25 cellular contexts compared by ENCODE assay signal in the genomic region with DNA sequence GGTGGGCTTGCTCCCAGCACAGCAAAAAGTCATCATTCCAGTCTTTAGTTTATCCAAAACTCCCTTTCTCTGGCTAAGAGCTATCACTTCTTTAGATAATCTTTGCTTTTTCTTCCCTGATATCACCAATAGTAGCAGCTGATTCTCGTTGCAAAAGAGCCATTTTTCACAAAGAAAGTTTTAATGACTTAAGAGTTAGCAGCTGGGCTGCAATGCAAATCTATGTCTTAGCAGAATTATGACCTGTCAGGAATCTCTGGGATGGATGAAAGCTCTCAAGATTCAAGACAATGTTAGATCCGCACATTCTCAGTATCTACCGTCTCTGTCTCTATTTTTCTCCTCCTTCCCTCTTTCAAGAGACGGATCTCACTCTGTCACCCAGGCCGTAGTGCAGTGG. TPM values are rescaled to one million over a fixed set of nuclear protein-coding genes. Genes with fewer than 3 reads are reported as not detected.
DNase-seq lines count a peak whose midpoint lies in the region; ATAC-seq and TF ChIP-seq lines count a peak whose summit lies in the region.
"Had no signal": no experiment of that assay in that cellular context is flagged by ENCODE, and none has a peak within 500 bp of the region (broad histone marks: within the 10 kb centered on the region; RNA-seq: fewer than 3 reads in every experiment).

No MANE protein-coding gene starts in this region.

- H3K4ac ChIP-seq in mesendoderm (ENCODE audit: low read depth, low read length), result no peak overlapping the region

- H3K27ac Mint-ChIP-seq in chondrocyte (ENCODE audit: unreplicated experiment), result peak overlapping the region; percentile 97
- H3K27ac Mint-ChIP-seq: activated naive CD4-positive, alpha-beta T cell treated with anti-CD3 and anti-CD28 coated beads, Interleukin-2, amount 10 ng/mL, durations not matched to agents 7 days and 5 days; activated T-helper 1 cell treated with anti-CD3 and anti-CD28 coated beads, Interleukin-12 subunit alpha, Interleukin-12 subunit beta, Interleukin-2, Interleukin-4 antibody, amounts not matched to agents 30 ng/mL and 10 ng/mL and 1 ng/mL, durations not matched to agents 14 hours and 24 hours and 36 hours; CD4-positive, CD25-positive, alpha-beta regulatory T cell; natural killer cell had no signal

- no peak overlapping the region for H4K5ac ChIP-seq in mesendoderm (ENCODE audit: low read length)

- H3K9me3 Mint-ChIP-seq in chondrocyte (ENCODE audit: low read depth), result no peaks in the 10 kb centered on the region
- H3K9me3 Mint-ChIP-seq: activated naive CD4-positive, alpha-beta T cell treated with anti-CD3 and anti-CD28 coated beads, Interleukin-2, amount 10 ng/mL, durations not matched to agents 7 days and 5 days; activated T-helper 1 cell treated with anti-CD3 and anti-CD28 coated beads, Interleukin-12 subunit alpha, Interleukin-12 subunit beta, Interleukin-2, Interleukin-4 antibody, amounts not matched to agents 30 ng/mL and 10 ng/mL and 1 ng/mL, durations not matched to agents 14 hours and 24 hours and 36 hours; natural killer cell had no signal

- peak overlapping the region; percentile 74 for H3K27ac ChIP-seq in Panc1 (ENCODE audit: low read length)
- H3K27ac ChIP-seq in mesendoderm (ENCODE audit: low read depth, low read length), result no peak overlapping the region
- H3K27ac ChIP-seq in upper lobe of left lung, result peak overlapping the region in 3 of 4 donors; percentile 44 to 58 (median 49)
- H3K27ac ChIP-seq in A673 (ENCODE audit: low read depth, low read length, poor library complexity, severe bottlenecking), result no peak overlapping the region
- no peak overlapping the region for H3K27ac ChIP-seq in gastroesophageal sphincter
- H3K27ac ChIP-seq: colonic mucosa, gastrocnemius medialis, pancreas, Peyer's patch, spleen had no signal

- intact Hi-C loops in Panc1 (cut with micrococcal nuclease; ENCODE audit: unreplicated experiment) (no loop called here), A673 (cut with micrococcal nuclease; ENCODE audit: unreplicated experiment) (no loop called here)

- ATAC-seq in Panc1, result no peak
- ATAC-seq in upper lobe of left lung (ENCODE audit: low FRiP score in 2 of 2), result no peak
- no peak for ATAC-seq in gastroesophageal sphincter
- ATAC-seq: gastrocnemius medialis, left ventricle myocardium superior, natural killer cell had no signal

- peaks cover 78% of the 10 kb centered on the region for H3K79me2 ChIP-seq in mesendoderm (ENCODE audit: control insufficient read depth, insufficient read depth, low read length)

- H3K36me3 Mint-ChIP-seq in chondrocyte (ENCODE audit: low read depth), result peaks cover 7% of the 10 kb centered on the region
- H3K36me3 Mint-ChIP-seq: activated naive CD4-positive, alpha-beta T cell treated with anti-CD3 and anti-CD28 coated beads, Interleukin-2, amount 10 ng/mL, durations not matched to agents 7 days and 5 days; CD4-positive, CD25-positive, alpha-beta regulatory T cell; natural killer cell had no signal

- H3K4me1 ChIP-seq in Panc1 (ENCODE audit: control insufficient read depth, insufficient read depth, low read length) (peaks cover 69% of the 10 kb centered on the region), mesendoderm (ENCODE audit: control insufficient read depth, low read depth, low read length) (peaks cover 31% of the 10 kb centered on the region), upper lobe of left lung (peaks cover 20 to 35% (median 27%) of the 10 kb centered on the region in 4 donors), A673 (ENCODE audit: insufficient read depth, low read length, poor library complexity, severe bottlenecking) (no peaks in the 10 kb centered on the region), gastroesophageal sphincter (peaks cover 0 to 48% (median 10%) of the 10 kb centered on the region in 3 donors)
- H3K4me1 ChIP-seq: colonic mucosa, Peyer's patch, spleen had no signal

- no peak overlapping the region for H2BK120ac ChIP-seq in mesendoderm (ENCODE audit: low read depth, low read length)

- no peak for TF ChIP-seq POLR2A in upper lobe of left lung (IDR thresholded peaks at IDR 0.05)
- TF ChIP-seq POLR2A in gastroesophageal sphincter (IDR thresholded peaks at IDR 0.05), result no peak

- POLR2A ChIA-PET in Panc1 (lab: Charles Lee) (no interaction called here), A673 (lab: Charles Lee; ENCODE audit: low non-redundant PET) (no interaction called here)

- no peaks in the 10 kb centered on the region for H3K27me3 ChIP-seq in Panc1 (ENCODE audit: control insufficient read depth, insufficient read depth, low read length)
- H3K27me3 ChIP-seq in mesendoderm (ENCODE audit: insufficient read depth, low read length, poor library complexity), result no peaks in the 10 kb centered on the region
- H3K27me3 ChIP-seq in upper lobe of left lung, result no peaks in the 10 kb centered on the region
- no peaks in the 10 kb centered on the region for H3K27me3 ChIP-seq in A673 (replicated peaks; ENCODE audit: insufficient read depth, low read depth, low read length, poor library complexity)
- no peaks in the 10 kb centered on the region for H3K27me3 ChIP-seq in gastroesophageal sphincter
- H3K27me3 ChIP-seq: colonic mucosa, gastrocnemius medialis, pancreas, Peyer's patch had no signal

- in situ Hi-C loops in Panc1 (cut with HindIII; ENCODE audit: low pct_unique_long_range_greater_than_20kb, low sequenced_read_pairs), result no loop called here

- WGBS in mesendoderm (ENCODE audit: extremely low coverage, insufficient coverage, low lambda C conversion rate), result no CpG with 5 or more reads among the region's 5 CpGs
- 88 to 91% methylated on average over 5 of the region's 5 CpGs for WGBS in upper lobe of left lung, 2 donors
- 69 to 76% methylated on average over 4 to 5 of the region's 5 CpGs for WGBS in gastroesophageal sphincter (ENCODE audit: low coverage in 1 of 2), 2 donors

- H4K8ac ChIP-seq in mesendoderm (ENCODE audit: low read depth, low read length), result no peak overlapping the region

- TF ChIP-seq CTCF in Panc1 (IDR thresholded peaks at IDR 0.05) (no peak), chondrocyte (IDR thresholded peaks at IDR 0.05) (no peak), upper lobe of left lung (IDR thresholded peaks at IDR 0.05) (no peak), A673 (conservative IDR thresholded peaks at IDR 0.05; ENCODE audit: low read depth, low read length) (no peak), gastroesophageal sphincter (IDR thresholded peaks at IDR 0.05) (no peak)

- H2BK5ac ChIP-seq in mesendoderm (ENCODE audit: low read length), result no peak overlapping the region

- BruUV-seq in Panc1 (replicated peaks; lab: Mats Ljungman, UMichigan) (no TSS peak), A673 (replicated peaks; lab: Mats Ljungman, UMichigan) (no TSS peak)

- no peak overlapping the region for H3K23ac ChIP-seq in mesendoderm (ENCODE audit: low read length)

- peak overlapping the region; percentile 37 for H3K9ac ChIP-seq in mesendoderm (ENCODE audit: low read length)

- no peak overlapping the region for H2AK5ac ChIP-seq in mesendoderm (ENCODE audit: low read length)

- H3K79me1 ChIP-seq in mesendoderm (ENCODE audit: low read length), result peaks cover 21% of the 10 kb centered on the region

- H3K4me2 ChIP-seq in mesendoderm (ENCODE audit: low read length), result no peak overlapping the region

- H3K56ac ChIP-seq in mesendoderm (ENCODE audit: low read length), result peak overlapping the region; percentile 69

- CTCF ChIA-PET in Panc1 (lab: Charles Lee), result no interaction called here
- CTCF ChIA-PET in A673 (lab: Charles Lee), result no interaction called here

- H3K9me3 ChIP-seq in Panc1 (ENCODE audit: control insufficient read depth, insufficient read depth, low read depth, low read length) (no peaks in the 10 kb centered on the region), upper lobe of left lung (no peaks in the 10 kb centered on the region), A673 (ENCODE audit: low read depth, low read length, poor library complexity, severe bottlenecking) (no peaks in the 10 kb centered on the region), gastroesophageal sphincter (no peaks in the 10 kb centered on the region)
- H3K9me3 ChIP-seq: colonic mucosa, gastrocnemius medialis, pancreas, Peyer's patch, spleen had no signal

- H3K4me3 Mint-ChIP-seq in chondrocyte (ENCODE audit: unreplicated experiment), result no peak overlapping the region
- H3K4me3 Mint-ChIP-seq: activated naive CD4-positive, alpha-beta T cell treated with anti-CD3 and anti-CD28 coated beads, Interleukin-2, amount 10 ng/mL, durations not matched to agents 7 days and 5 days; activated T-helper 1 cell treated with anti-CD3 and anti-CD28 coated beads, Interleukin-12 subunit alpha, Interleukin-12 subunit beta, Interleukin-2, Interleukin-4 antibody, amounts not matched to agents 30 ng/mL and 10 ng/mL and 1 ng/mL, durations not matched to agents 14 hours and 24 hours and 36 hours; CD4-positive, CD25-positive, alpha-beta regulatory T cell; natural killer cell had no signal

- H3K4me3 ChIP-seq in Panc1 (ENCODE audit: low read depth in 2 of 2, low read length in 2 of 2), result no peak overlapping the region
- no peak overlapping the region for H3K4me3 ChIP-seq in mesendoderm (ENCODE audit: low read length)
- H3K4me3 ChIP-seq in upper lobe of left lung, result no peak overlapping the region
- no peak overlapping the region for H3K4me3 ChIP-seq in A673 (ENCODE audit: low read depth, low read length, poor library complexity, severe bottlenecking)
- no peak overlapping the region for H3K4me3 ChIP-seq in gastroesophageal sphincter
- H3K4me3 ChIP-seq: colonic mucosa, gastrocnemius medialis, pancreas, Peyer's patch, spleen had no signal

- peaks cover 3% of the 10 kb centered on the region; the same call in 1 of the 2 replicates for H3K36me3 ChIP-seq in Panc1 (ENCODE audit: control insufficient read depth, insufficient read depth, low read length)
- H3K36me3 ChIP-seq in mesendoderm (ENCODE audit: control insufficient read depth, insufficient read depth, low read length), result peaks cover 6% of the 10 kb centered on the region
- H3K36me3 ChIP-seq in upper lobe of left lung, result no peaks in the 10 kb centered on the region
- no peaks in the 10 kb centered on the region for H3K36me3 ChIP-seq in A673 (ENCODE audit: insufficient read depth, low read length, poor library complexity, severe bottlenecking)
- H3K36me3 ChIP-seq in gastroesophageal sphincter, result peaks cover 0 to 7% of the 10 kb centered on the region in 2 donors
- H3K36me3 ChIP-seq: colonic mucosa, gastrocnemius medialis, pancreas, Peyer's patch, spleen had no signal

- DNase-seq in Panc1 (ENCODE audit: low read depth, low spot score) (no peak), chondrocyte (ENCODE audit: low spot score) (no peak), mesendoderm (no peak), upper lobe of left lung (no peak), A673 (ENCODE audit: low spot score) (no peak)
- DNase-seq in activated CD4-positive, alpha-beta T cell treated with anti-CD3 and anti-CD28 coated beads for 4 hours, result no peak
- DNase-seq: activated CD4-positive, alpha-beta T cell treated with anti-CD3 and anti-CD28 coated beads, Interleukin-2, amount 50 U/mL, for 4 hours; activated CD4-positive, CD25-positive, alpha-beta regulatory T cell; activated naive CD4-positive, alpha-beta T cell treated with anti-CD3 and anti-CD28 coated beads, Interleukin-2, amount 10 ng/mL, durations not matched to agents 7 days and 5 days; CD4-positive, CD25-positive, alpha-beta regulatory T cell; colonic mucosa; effector memory CD4-positive, alpha-beta T cell; gastrocnemius medialis; hypothalamus; left ventricle myocardium superior; natural killer cell; NCI-H1105; NCI-H1930; NCI-H69; pancreas; Peyer's patch; spleen; stimulated activated CD4-positive, alpha-beta T cell treated with anti-CD3 and anti-CD28 coated beads, Interleukin-4, amount 100 ng/mL, for 1 hour had no signal

- TF ChIP-seq EP300 in upper lobe of left lung (IDR thresholded peaks at IDR 0.05) (no peak), gastroesophageal sphincter (IDR thresholded peaks at IDR 0.05) (no peak)

- H3K27me3 Mint-ChIP-seq in chondrocyte (ENCODE audit: low read depth), result no peaks in the 10 kb centered on the region

- H3K4me1 Mint-ChIP-seq in chondrocyte (ENCODE audit: low read depth), result peaks cover 72% of the 10 kb centered on the region
- H3K4me1 Mint-ChIP-seq: activated naive CD4-positive, alpha-beta T cell treated with anti-CD3 and anti-CD28 coated beads, Interleukin-2, amount 10 ng/mL, durations not matched to agents 7 days and 5 days; natural killer cell had no signal

- no peak overlapping the region for H2BK15ac ChIP-seq in mesendoderm (replicated peaks; ENCODE audit: low read depth)

- peak overlapping the region; percentile 61 for H3K18ac ChIP-seq in mesendoderm (ENCODE audit: low read length)

RNA-seq across cellular contexts. Expression of gene NXN, which starts 53.7 kb away (rescaled TPM):
- total RNA-seq in Panc1 (2021; ENCODE audit: unreplicated experiment) (126 TPM), chondrocyte (85.2 to 93.6 TPM (median 86.4 TPM) in 3 replicates), upper lobe of left lung (10 to 100 TPM; 32.4 to 63.1 (median 52.2) TPM), A673 (2021) (6.0 and 9.8 TPM in 2 replicates), gastroesophageal sphincter (100 to 1,000 TPM in 1 of 4 donors, 10 to 100 TPM in 3; 39.6 to 103 (median 59.1) TPM)
- polyA plus RNA-seq in Panc1 (2012; ENCODE audit: insufficient read length), result 134 TPM
- 125 TPM for polyA plus RNA-seq in mesendoderm (2013, experiment 1 of 2)
- polyA plus RNA-seq in mesendoderm (2013, experiment 2 of 2), result 122 TPM

Comparison
In these comparisons a context has a peak if more than half of its experiments do, and no peak if none do; other contexts are left out.
1. H3K27ac ChIP-seq: peak in Panc1 (single experiment) and upper lobe of left lung (3 of 4); none in mesendoderm (single experiment), A673 (single experiment) and gastroesophageal sphincter (0 of 4).